In the genomic region with DNA sequence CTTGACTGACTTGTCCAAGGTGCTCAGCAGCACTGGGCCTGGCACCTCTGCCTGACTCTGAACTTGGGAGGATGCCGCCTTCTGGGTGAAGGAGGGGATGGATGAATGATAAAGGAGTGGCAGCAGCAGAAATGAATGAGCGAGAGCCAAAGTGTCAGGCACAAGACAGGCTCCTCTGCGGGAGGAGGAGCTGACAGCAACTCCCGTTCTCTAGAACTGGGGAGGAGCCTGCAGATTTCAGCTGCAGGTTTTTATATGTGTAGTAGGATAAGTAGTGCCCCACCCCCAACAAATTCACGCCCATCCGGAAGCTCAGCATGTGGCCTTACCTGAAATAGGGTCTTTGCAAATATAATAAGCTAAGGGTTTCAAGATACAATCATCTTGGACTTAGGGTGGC, we compare ENCODE assay signal across 24 cellular contexts. TPM values are rescaled to one million over a fixed set of nuclear protein-coding genes. Genes with fewer than 3 reads are reported as not detected.
DNase-seq lines count a peak whose midpoint lies in the region; ATAC-seq and TF ChIP-seq lines count a peak whose summit lies in the region.
"Had no signal": no experiment of that assay in that cellular context is flagged by ENCODE, and none has a peak within 500 bp of the region (broad histone marks: within the 10 kb centered on the region; RNA-seq: fewer than 3 reads in every experiment).

No MANE protein-coding gene starts in this region.

- peaks cover 0 to 3% of the 10 kb centered on the region in 2 donors for H3K4me1 Mint-ChIP-seq in effector memory CD8-positive, alpha-beta T cell (ENCODE audit: low read depth in 2 of 2)

- no peaks in the 10 kb centered on the region for H3K79me2 ChIP-seq in OCI-LY1 (ENCODE audit: insufficient read depth, low read length)

- no peaks in the 10 kb centered on the region for H3K9me3 ChIP-seq in OCI-LY1 (ENCODE audit: low read length)
- H3K9me3 ChIP-seq: A549, BE2C, Peyer's patch, SJCRH30 had no signal

- no peak for TF ChIP-seq CTCF in OCI-LY1 (IDR thresholded peaks at IDR 0.05; ENCODE audit: low read length)

- H3K4me2 ChIP-seq in OCI-LY1 (ENCODE audit: low read length): peak overlapping the region; percentile 47; the same call in 1 of the 2 replicates
- H3K4me2 ChIP-seq: A549, GM23338 had no signal

- no peak overlapping the region for H3K4me3 Mint-ChIP-seq in effector memory CD8-positive, alpha-beta T cell
- H3K4me3 Mint-ChIP-seq: CD8-positive, alpha-beta T cell; GM23338 had no signal

- H3K9me3 Mint-ChIP-seq in effector memory CD8-positive, alpha-beta T cell: no peaks in the 10 kb centered on the region
- H3K9me3 Mint-ChIP-seq: CD8-positive, alpha-beta T cell; GM23338 had no signal

- H4K20me1 ChIP-seq in OCI-LY1 (ENCODE audit: insufficient read depth, low read length): no peaks in the 10 kb centered on the region

- H3K9me2 ChIP-seq in OCI-LY1 (ENCODE audit: low read depth, low read length): no peaks in the 10 kb centered on the region

- H3K27me3 Mint-ChIP-seq in effector memory CD8-positive, alpha-beta T cell: no peaks in the 10 kb centered on the region

- H3K27ac ChIP-seq in OCI-LY1 (ENCODE audit: low read depth, low read length, poor library complexity, severe bottlenecking): peak overlapping the region; percentile 73
- H3K27ac ChIP-seq: A549, Peyer's patch, SJCRH30 had no signal

- no peak overlapping the region for H3K9ac ChIP-seq in OCI-LY1 (ENCODE audit: low read length)

- no peak overlapping the region for H3K4me3 ChIP-seq in OCI-LY1 (ENCODE audit: low read depth, low read length, poor library complexity, severe bottlenecking)
- H3K4me3 ChIP-seq: A549, GM23338, Peyer's patch, SJCRH30 had no signal

- peaks cover 23% of the 10 kb centered on the region for H3K36me3 Mint-ChIP-seq in effector memory CD8-positive, alpha-beta T cell (ENCODE audit: insufficient read depth)

- H3K27ac Mint-ChIP-seq in effector memory CD8-positive, alpha-beta T cell: peak overlapping the region; percentile 38 to 67
- H3K27ac Mint-ChIP-seq: GM23338 had no signal

- peaks cover 46% of the 10 kb centered on the region for H3K4me1 ChIP-seq in OCI-LY1 (ENCODE audit: insufficient read depth, low read length, severe bottlenecking)
- H3K4me1 ChIP-seq: BE2C had no signal

- H3F3A ChIP-seq in OCI-LY1 (ENCODE audit: insufficient read depth, low read length): no peaks in the 10 kb centered on the region

- intact Hi-C loops in left cardiac atrium (cut with DNase I) (no loop called here), cardiac septum (cut with DNase I) (no loop called here)

- H3K36me3 ChIP-seq in OCI-LY1 (ENCODE audit: insufficient read depth, low read length): peaks cover 76% of the 10 kb centered on the region
- H3K36me3 ChIP-seq: BE2C, SJCRH30 had no signal

- DNase-seq in left cardiac atrium (peak; percentile 10), cardiac septum (ENCODE audit: low spot score) (no peak), NCI-H1930 (lab: John Stamatoyannopoulos, UW) (no peak), NCI-H146 treated with DMSO at 0.1 percent for 48 hours (lab: John Stamatoyannopoulos, UW; ENCODE audit: unreplicated experiment) (no peak)
- no peak for DNase-seq in effector memory CD8-positive, alpha-beta T cell
- DNase-seq: BE2C; CD8-positive, alpha-beta T cell; DMS153; HCEC 1CT; KBM-7; MM.1S; NCI-H1092; NCI-H1436; NCI-H2081; NCI-H2171; NCI-H524 treated with DMSO at 0.1 percent for 48 hours; NCI-H82; Peyer's patch; SJCRH30 had no signal

- ATAC-seq in left cardiac atrium (no peak), GM19023 (IDR thresholded peaks at IDR 0.05; ENCODE audit: unreplicated experiment) (no peak), HG03565 (IDR thresholded peaks at IDR 0.05; ENCODE audit: unreplicated experiment) (no peak)
- no peak for ATAC-seq in effector memory CD8-positive, alpha-beta T cell (replicated peaks)
- ATAC-seq: A549; CD8-positive, alpha-beta T cell; GM23338 had no signal

- no peaks in the 10 kb centered on the region for H3K27me3 ChIP-seq in OCI-LY1 (ENCODE audit: insufficient read depth, low read length)
- H3K27me3 ChIP-seq: BE2C, Peyer's patch, SJCRH30 had no signal

- H2AFZ ChIP-seq in OCI-LY1 (ENCODE audit: low read length): no peak overlapping the region
- H2AFZ ChIP-seq: GM23338 had no signal

RNA-seq across cellular contexts. Expression of gene SLC8B1, which starts 33.1 kb away (rescaled TPM):
- total RNA-seq in left cardiac atrium (10 to 100 TPM; 14.0 to 15.2 TPM), cardiac septum (11.0 TPM)

RNA-seq across cellular contexts. Expression of gene PLBD2, which starts 56.6 kb away (rescaled TPM):
- total RNA-seq in left cardiac atrium (10 to 100 TPM; 47.5 to 48.7 TPM), cardiac septum (30.8 TPM)
